In genomic region chr15:90637693-90638092, GRCh38 we compare ENCODE assay signal across 26 cellular contexts.
DNase-seq lines count a peak whose midpoint lies in the region; ATAC-seq, FAIRE-seq and TF ChIP-seq lines count a peak whose summit lies in the region.
"Had no signal": no experiment of that assay in that cellular context is flagged by ENCODE, and none has a peak within 500 bp of the region (broad histone marks: within the 10 kb centered on the region; RNA-seq: fewer than 3 reads in every experiment).

No MANE protein-coding gene starts in this region.

- no peak for FAIRE-seq in astrocyte (lab: Jason Lieb, UNC)
- FAIRE-seq: H1 had no signal

- H3K27me3 Mint-ChIP-seq in astrocyte (ENCODE audit: low read depth, unreplicated experiment) = no peaks in the 10 kb centered on the region
- H3K27me3 Mint-ChIP-seq in naive thymus-derived CD4-positive, alpha-beta T cell = no peaks in the 10 kb centered on the region
- H3K27me3 Mint-ChIP-seq in natural killer cell (ENCODE audit: low read depth in 2 of 2) = no peaks in the 10 kb centered on the region

- no peaks in the 10 kb centered on the region for H3K79me2 ChIP-seq in astrocyte (ENCODE audit: insufficient read depth, low read length)

- no peak overlapping the region for H2AFZ ChIP-seq in astrocyte (ENCODE audit: low read depth, low read length)
- H2AFZ ChIP-seq: PC-9 had no signal

- CTCF ChIA-PET in naive thymus-derived CD4-positive, alpha-beta T cell (lab: Charles Lee) = interaction anchor here (0.6 to 1.2 kb wide), 2 partner anchors 152 to 318 kb away, joined by 3 read pairs; no protein-coding TSS in a partner anchor

- H3K4me3 Mint-ChIP-seq in astrocyte (ENCODE audit: unreplicated experiment) = no peak overlapping the region
- peak overlapping the region in 1 of 10 donors; percentile 26 for H3K4me3 Mint-ChIP-seq in naive thymus-derived CD4-positive, alpha-beta T cell
- no peak overlapping the region for H3K4me3 Mint-ChIP-seq in natural killer cell

- H3K27me3 ChIP-seq in astrocyte (ENCODE audit: insufficient read depth, low read length) = no peaks in the 10 kb centered on the region
- no peaks in the 10 kb centered on the region for H3K27me3 ChIP-seq in naive thymus-derived CD4-positive, alpha-beta T cell (ENCODE audit: control insufficient read depth in 2 of 2, insufficient read depth in 2 of 2, low read length in 2 of 2)
- H3K27me3 ChIP-seq in effector memory CD4-positive, alpha-beta T cell (replicated peaks; ENCODE audit: control insufficient read depth, insufficient read depth, low read length, poor library complexity, severe bottlenecking) = no peaks in the 10 kb centered on the region
- H3K27me3 ChIP-seq: colonic mucosa, foreskin keratinocyte, right atrium auricular region, SJCRH30 had no signal

- H3K27ac ChIP-seq in astrocyte (ENCODE audit: low read depth, low read length) = no peak overlapping the region
- H3K27ac ChIP-seq in naive thymus-derived CD4-positive, alpha-beta T cell (ENCODE audit: low read depth, low read length) = no peak overlapping the region
- no peak overlapping the region for H3K27ac ChIP-seq in effector memory CD4-positive, alpha-beta T cell (ENCODE audit: insufficient read depth, low read length, poor library complexity, severe bottlenecking)
- H3K27ac ChIP-seq: C4-2B, colonic mucosa, foreskin keratinocyte, neutrophil, PC-9, right atrium auricular region, SJCRH30, thoracic aorta had no signal

- DNase-seq in D341Med (ENCODE audit: low spot score) (peak; percentile 89), NCI-H1694 treated with DMSO at 0.1 percent for 48 hours (lab: John Stamatoyannopoulos, UW) (peak; percentile 78), astrocyte (ENCODE audit: low read depth) (no peak), natural killer cell (no peak)
- peak in 1 of 9 donors; percentile 13 for DNase-seq in naive thymus-derived CD4-positive, alpha-beta T cell
- no peak for DNase-seq in effector memory CD4-positive, alpha-beta T cell
- no peak for DNase-seq in stimulated activated naive CD4-positive, alpha-beta T cell treated with Interleukin-2 at 50 U/mL for 16 hours (lab: John Stamatoyannopoulos, UW)
- DNase-seq: activated effector memory CD4-positive, alpha-beta T cell treated with anti-CD3 and anti-CD28 coated beads, Interleukin-2, amount 50 U/mL, for 16 hours; aorta; colonic mucosa; DMS79; foreskin keratinocyte; kidney glomerular epithelial cell; mesendoderm; NCI-H2029; NCI-H774; PC-9; SJCRH30; T1000 had no signal

- H3K4me1 Mint-ChIP-seq in astrocyte (ENCODE audit: low read depth, unreplicated experiment) (no peaks in the 10 kb centered on the region), natural killer cell (peaks cover 0 to 5% of the 10 kb centered on the region in 2 donors)
- peaks cover 0 to 6% (median 0%) of the 10 kb centered on the region in 7 donors for H3K4me1 Mint-ChIP-seq in naive thymus-derived CD4-positive, alpha-beta T cell

- H3K9me3 Mint-ChIP-seq in astrocyte (ENCODE audit: unreplicated experiment) (peaks cover 2% of the 10 kb centered on the region), natural killer cell (no peaks in the 10 kb centered on the region)
- H3K9me3 Mint-ChIP-seq in naive thymus-derived CD4-positive, alpha-beta T cell = no peaks in the 10 kb centered on the region

- POLR2A ChIA-PET in naive thymus-derived CD4-positive, alpha-beta T cell (lab: Charles Lee) = interaction anchor here (0.6 kb wide), 1 partner anchor 104 kb away, joined by 3 read pairs; no protein-coding TSS in a partner anchor

- intact Hi-C loops in naive thymus-derived CD4-positive, alpha-beta T cell (cut with micrococcal nuclease) = no loop called here
- intact Hi-C loops in natural killer cell (cut with micrococcal nuclease) = no loop called here

- H3K36me3 Mint-ChIP-seq in astrocyte (ENCODE audit: low read depth, unreplicated experiment) (peaks cover 24% of the 10 kb centered on the region), natural killer cell (no peaks in the 10 kb centered on the region)
- peaks cover 15 to 53% (median 37%) of the 10 kb centered on the region in 5 donors for H3K36me3 Mint-ChIP-seq in naive thymus-derived CD4-positive, alpha-beta T cell

- H3K9me3 ChIP-seq in astrocyte (ENCODE audit: insufficient read depth, low read depth, low read length) = no peaks in the 10 kb centered on the region
- H3K9me3 ChIP-seq in naive thymus-derived CD4-positive, alpha-beta T cell (ENCODE audit: control insufficient read depth in 2 of 3, low read length in 3 of 3) = no peaks in the 10 kb centered on the region
- no peaks in the 10 kb centered on the region for H3K9me3 ChIP-seq in effector memory CD4-positive, alpha-beta T cell (ENCODE audit: control insufficient read depth, low read length)
- H3K9me3 ChIP-seq: colonic mucosa, neutrophil, right atrium auricular region, thoracic aorta had no signal

- no peak overlapping the region for H3K4me3 ChIP-seq in astrocyte (ENCODE audit: insufficient read depth, low read depth, low read length)
- no peak overlapping the region for H3K4me3 ChIP-seq in naive thymus-derived CD4-positive, alpha-beta T cell (ENCODE audit: low read length)
- no peak overlapping the region for H3K4me3 ChIP-seq in effector memory CD4-positive, alpha-beta T cell (ENCODE audit: insufficient read depth, low read depth, low read length, poor library complexity, severe bottlenecking)
- H3K4me3 ChIP-seq: colonic mucosa, PC-9, right atrium auricular region, SJCRH30, thoracic aorta had no signal

- H3K9ac ChIP-seq in astrocyte (ENCODE audit: low read length) = no peak overlapping the region

- TF ChIP-seq CTCF in astrocyte (IDR thresholded peaks at IDR 0.05; ENCODE audit: insufficient read depth, low read depth, low read length) (no peak), natural killer cell (IDR thresholded peaks at IDR 0.05) (no peak)

- no peak for ATAC-seq in naive thymus-derived CD4-positive, alpha-beta T cell
- ATAC-seq in GM18858 (IDR thresholded peaks at IDR 0.05; ENCODE audit: unreplicated experiment) = no peak
- ATAC-seq in natural killer cell = no peak
- ATAC-seq: activated CD4-positive, CD25-positive, alpha-beta regulatory T cell treated with anti-CD3 and anti-CD28 coated beads, Interleukin-2, amount 50 U/mL, for 24 hours; foreskin keratinocyte had no signal

- H4K20me1 ChIP-seq in astrocyte (ENCODE audit: insufficient read depth, low read length) = no peaks in the 10 kb centered on the region

- H3K27ac Mint-ChIP-seq in astrocyte (ENCODE audit: unreplicated experiment) = peak overlapping the region; percentile 3
- peak overlapping the region in 7 of 9 donors; percentile 11 to 71 (median 44) for H3K27ac Mint-ChIP-seq in naive thymus-derived CD4-positive, alpha-beta T cell
- H3K27ac Mint-ChIP-seq in natural killer cell = peak overlapping the region in 1 of 2 donors; percentile 35

- no peak overlapping the region for H3K4me2 ChIP-seq in astrocyte (ENCODE audit: low read length)
- H3K4me2 ChIP-seq: PC-9 had no signal

- H3K36me3 ChIP-seq in astrocyte (ENCODE audit: insufficient read depth, low read length) = peaks cover 12% of the 10 kb centered on the region
- peaks cover 0 to 74% (median 19%) of the 10 kb centered on the region in 3 experiments for H3K36me3 ChIP-seq in naive thymus-derived CD4-positive, alpha-beta T cell (ENCODE audit: control insufficient read depth in 2 of 3, insufficient read depth in 3 of 3, low read length in 3 of 3)
- peaks cover 54% of the 10 kb centered on the region for H3K36me3 ChIP-seq in effector memory CD4-positive, alpha-beta T cell (ENCODE audit: control insufficient read depth, insufficient read depth, low read length)

- H3K4me1 ChIP-seq in astrocyte (ENCODE audit: insufficient read depth, low read length) = no peaks in the 10 kb centered on the region
- no peaks in the 10 kb centered on the region for H3K4me1 ChIP-seq in naive thymus-derived CD4-positive, alpha-beta T cell (ENCODE audit: control insufficient read depth in 2 of 2, insufficient read depth in 2 of 2, low read length in 2 of 2)
- no peaks in the 10 kb centered on the region for H3K4me1 ChIP-seq in effector memory CD4-positive, alpha-beta T cell (ENCODE audit: control insufficient read depth, insufficient read depth, low read length, poor library complexity, severe bottlenecking)
- H3K4me1 ChIP-seq: colonic mucosa, foreskin keratinocyte, right atrium auricular region, SJCRH30 had no signal

Comparison
In these comparisons a context has a peak if more than half of its experiments do, and no peak if none do; other contexts are left out.
1. DNase-seq: peak in D341Med (single experiment) and NCI-H1694 treated with DMSO at 0.1 percent for 48 hours (single experiment); none in astrocyte (single experiment), effector memory CD4-positive, alpha-beta T cell (0 of 3), stimulated activated naive CD4-positive, alpha-beta T cell treated with Interleukin-2 at 50 U/mL for 16 hours (single experiment) and natural killer cell (single experiment).